In the genomic region with DNA sequence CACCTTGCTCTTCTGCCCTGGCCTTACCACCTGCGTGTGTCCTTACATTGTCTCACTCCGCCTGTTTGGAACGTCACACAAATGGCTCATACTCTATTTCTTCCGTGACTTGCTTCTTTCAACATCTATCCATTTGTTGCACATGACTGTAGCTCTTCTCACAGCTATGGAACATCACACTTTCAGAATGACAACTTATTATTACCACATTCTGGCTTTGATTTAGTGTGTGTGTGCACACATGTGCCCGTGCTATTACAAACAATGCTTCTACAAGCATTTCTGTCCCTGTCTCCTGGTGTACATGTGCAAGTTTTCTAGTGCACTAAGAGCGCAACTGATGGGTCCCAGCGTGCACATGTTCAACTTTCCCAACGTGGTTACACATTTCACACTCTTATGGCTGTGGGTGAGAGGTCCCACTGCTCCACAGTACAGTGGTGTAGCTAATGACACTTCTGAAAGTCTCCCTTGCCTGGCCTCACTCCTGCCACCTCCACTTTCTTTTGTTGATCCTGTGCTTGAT, we compare ENCODE assay signal across 23 cellular contexts. TPM values are rescaled to one million over a fixed set of nuclear protein-coding genes. Genes with fewer than 3 reads are reported as not detected.
A peak's percentile ranks its signal among the peaks of the same experiment; 100 is the strongest.
DNase-seq lines count a peak whose midpoint lies in the region; ATAC-seq and TF ChIP-seq lines count a peak whose summit lies in the region.
"Had no signal": no experiment of that assay in that cellular context is flagged by ENCODE, and none has a peak within 500 bp of the region (broad histone marks: within the 10 kb centered on the region; RNA-seq: fewer than 3 reads in every experiment).

No MANE protein-coding gene starts in this region.

- intact Hi-C loops in activated naive CD4-positive, alpha-beta T cell treated with anti-CD3 and anti-CD28 coated beads for 36 hours (cut with micrococcal nuclease) = no loop called here
- intact Hi-C loops in upper lobe of right lung (cut with DNase I) = no loop called here

- no peaks in the 10 kb centered on the region for H3K27me3 Mint-ChIP-seq in activated naive CD4-positive, alpha-beta T cell treated with anti-CD3 and anti-CD28 coated beads for 36 hours (ENCODE audit: low read depth)
- H3K27me3 Mint-ChIP-seq in activated T-helper 17 cell treated with anti-CD3 and anti-CD28 coated beads, Interleukin-2, amount 50 U/mL, for 72 hours = no peaks in the 10 kb centered on the region
- no peaks in the 10 kb centered on the region for H3K27me3 Mint-ChIP-seq in memory B cell
- H3K27me3 Mint-ChIP-seq: activated CD8-positive, alpha-beta memory T cell treated with anti-CD3 and anti-CD28 coated beads, Interleukin-2, amount 10 ng/mL, durations not matched to agents 7 days and 5 days had no signal

- H3K36me3 ChIP-seq in upper lobe of right lung = peaks cover 32% of the 10 kb centered on the region
- H3K36me3 ChIP-seq: prostate gland, uterus had no signal

- H3K9me3 ChIP-seq in upper lobe of right lung = no peaks in the 10 kb centered on the region
- H3K9me3 ChIP-seq: Peyer's patch, prostate gland, uterus had no signal

- peak; percentile 55 to 66 for ATAC-seq in activated naive CD4-positive, alpha-beta T cell treated with anti-CD3 and anti-CD28 coated beads, Interleukin-2, amount 50 U/mL, for 72 hours
- peak; percentile 69 for ATAC-seq in activated T-helper 17 cell treated with anti-CD3 and anti-CD28 coated beads, Interleukin-2, amount 50 U/mL, for 72 hours (replicated peaks)
- ATAC-seq in memory B cell (ENCODE audit: low read depth) (no peak), upper lobe of right lung (no peak)
- ATAC-seq: activated CD8-positive, alpha-beta memory T cell treated with anti-CD3 and anti-CD28 coated beads, Interleukin-2, amount 10 ng/mL, durations not matched to agents 7 days and 5 days had no signal

- H3K4me1 ChIP-seq in upper lobe of right lung = no peaks in the 10 kb centered on the region
- H3K4me1 ChIP-seq: prostate gland, uterus had no signal

- no peak overlapping the region for H3K4me3 Mint-ChIP-seq in activated naive CD4-positive, alpha-beta T cell treated with anti-CD3 and anti-CD28 coated beads for 36 hours
- H3K4me3 Mint-ChIP-seq in activated T-helper 17 cell treated with anti-CD3 and anti-CD28 coated beads, Interleukin-2, amount 50 U/mL, for 72 hours = no peak overlapping the region
- H3K4me3 Mint-ChIP-seq in memory B cell = no peak overlapping the region
- H3K4me3 Mint-ChIP-seq: activated CD8-positive, alpha-beta memory T cell treated with anti-CD3 and anti-CD28 coated beads, Interleukin-2, amount 10 ng/mL, durations not matched to agents 7 days and 5 days had no signal

- H3K27ac ChIP-seq in upper lobe of right lung = no peak overlapping the region
- H3K27ac ChIP-seq: C4-2B, HL-60, Peyer's patch, prostate gland, uterus had no signal

- no peak for TF ChIP-seq CTCF in upper lobe of right lung (IDR thresholded peaks at IDR 0.05)

- H3K4me3 ChIP-seq in upper lobe of right lung = no peak overlapping the region
- H3K4me3 ChIP-seq: lung, Peyer's patch, prostate gland, uterus had no signal

- peaks cover 24 to 33% of the 10 kb centered on the region in 2 donors for H3K36me3 Mint-ChIP-seq in activated naive CD4-positive, alpha-beta T cell treated with anti-CD3 and anti-CD28 coated beads, Interleukin-2, amount 50 U/mL, for 72 hours
- H3K36me3 Mint-ChIP-seq in activated naive CD4-positive, alpha-beta T cell treated with anti-CD3 and anti-CD28 coated beads for 36 hours (ENCODE audit: low read depth) = peaks cover 20% of the 10 kb centered on the region
- H3K36me3 Mint-ChIP-seq in activated T-helper 17 cell treated with anti-CD3 and anti-CD28 coated beads, Interleukin-2, amount 50 U/mL, for 72 hours (ENCODE audit: low read depth) = peaks cover 53% of the 10 kb centered on the region
- H3K36me3 Mint-ChIP-seq in memory B cell = peaks cover 22% of the 10 kb centered on the region

- H3K27me3 ChIP-seq in upper lobe of right lung = no peaks in the 10 kb centered on the region
- H3K27me3 ChIP-seq: Peyer's patch, uterus had no signal

- no peak for DNase-seq in activated naive CD4-positive, alpha-beta T cell treated with anti-CD3 and anti-CD28 coated beads, Interleukin-2, amount 50 U/mL, for 72 hours (ENCODE audit: low spot score in 2 of 2)
- no peak for DNase-seq in activated naive CD4-positive, alpha-beta T cell treated with anti-CD3 and anti-CD28 coated beads for 36 hours
- DNase-seq in memory B cell (ENCODE audit: low spot score in 2 of 2) (no peak), upper lobe of right lung (peak; percentile 12), Kasumi-1 (lab: John Stamatoyannopoulos, UW) (no peak), DMS79 (lab: John Stamatoyannopoulos, UW) (no peak)
- DNase-seq: activated CD8-positive, alpha-beta memory T cell treated with anti-CD3 and anti-CD28 coated beads, Interleukin-2, amount 10 ng/mL, durations not matched to agents 7 days and 5 days; activated gamma-delta T cell; HCEC 1CT; kidney glomerular epithelial cell; NCI-H1092; NCI-H187 treated with DMSO at 0.1 percent for 48 hours; NCI-H526 treated with DMSO at 0.1 percent for 48 hours; T-helper 1 cell had no signal

- peaks cover 15% of the 10 kb centered on the region for H3K4me1 Mint-ChIP-seq in activated naive CD4-positive, alpha-beta T cell treated with anti-CD3 and anti-CD28 coated beads for 36 hours (ENCODE audit: low read depth)
- peaks cover 15% of the 10 kb centered on the region for H3K4me1 Mint-ChIP-seq in activated T-helper 17 cell treated with anti-CD3 and anti-CD28 coated beads, Interleukin-2, amount 50 U/mL, for 72 hours
- peaks cover 5% of the 10 kb centered on the region for H3K4me1 Mint-ChIP-seq in memory B cell

- H3K9me3 Mint-ChIP-seq in activated naive CD4-positive, alpha-beta T cell treated with anti-CD3 and anti-CD28 coated beads, Interleukin-2, amount 50 U/mL, for 72 hours = no peaks in the 10 kb centered on the region
- no peaks in the 10 kb centered on the region for H3K9me3 Mint-ChIP-seq in activated naive CD4-positive, alpha-beta T cell treated with anti-CD3 and anti-CD28 coated beads for 36 hours
- H3K9me3 Mint-ChIP-seq in activated T-helper 17 cell treated with anti-CD3 and anti-CD28 coated beads, Interleukin-2, amount 50 U/mL, for 72 hours = no peaks in the 10 kb centered on the region
- peaks cover 3% of the 10 kb centered on the region for H3K9me3 Mint-ChIP-seq in memory B cell

- CTCF ChIA-PET in activated naive CD4-positive, alpha-beta T cell treated with anti-CD3 and anti-CD28 coated beads for 36 hours (lab: Charles Lee) = interaction anchor here (0.6 to 0.8 kb wide), 2 partner anchors 66 to 93 kb away, joined by 3 read pairs; no protein-coding TSS in a partner anchor

- peak overlapping the region in 1 of 2 donors; percentile 15 for H3K27ac Mint-ChIP-seq in activated naive CD4-positive, alpha-beta T cell treated with anti-CD3 and anti-CD28 coated beads, Interleukin-2, amount 50 U/mL, for 72 hours
- H3K27ac Mint-ChIP-seq in activated naive CD4-positive, alpha-beta T cell treated with anti-CD3 and anti-CD28 coated beads for 36 hours = no peak overlapping the region
- peak overlapping the region; percentile 0 for H3K27ac Mint-ChIP-seq in activated T-helper 17 cell treated with anti-CD3 and anti-CD28 coated beads, Interleukin-2, amount 50 U/mL, for 72 hours
- peak overlapping the region; percentile 3 for H3K27ac Mint-ChIP-seq in memory B cell
- H3K27ac Mint-ChIP-seq: activated CD8-positive, alpha-beta memory T cell treated with anti-CD3 and anti-CD28 coated beads, Interleukin-2, amount 10 ng/mL, durations not matched to agents 7 days and 5 days had no signal

RNA-seq across cellular contexts. Expression of a gene that starts 37.8 kb away (rescaled TPM):
- total RNA-seq in activated naive CD4-positive, alpha-beta T cell treated with anti-CD3 and anti-CD28 coated beads, Interleukin-2, amount 50 U/mL, for 72 hours = not detected
- total RNA-seq in activated naive CD4-positive, alpha-beta T cell treated with anti-CD3 and anti-CD28 coated beads for 36 hours = not detected
- total RNA-seq in activated T-helper 17 cell treated with anti-CD3 and anti-CD28 coated beads, Interleukin-2, amount 50 U/mL, for 72 hours = not detected
- total RNA-seq in upper lobe of right lung = 14.9 TPM
- total RNA-seq: activated CD8-positive, alpha-beta memory T cell treated with anti-CD3 and anti-CD28 coated beads, Interleukin-2, amount 10 ng/mL, durations not matched to agents 7 days and 5 days; glomerular endothelial cell; SK-MEL-5 had no signal

RNA-seq across cellular contexts. Expression of a gene that starts 52.1 kb away (rescaled TPM):
- total RNA-seq in activated naive CD4-positive, alpha-beta T cell treated with anti-CD3 and anti-CD28 coated beads, Interleukin-2, amount 50 U/mL, for 72 hours = not detected
- not detected for total RNA-seq in activated naive CD4-positive, alpha-beta T cell treated with anti-CD3 and anti-CD28 coated beads for 36 hours
- not detected for total RNA-seq in activated T-helper 17 cell treated with anti-CD3 and anti-CD28 coated beads, Interleukin-2, amount 50 U/mL, for 72 hours
- total RNA-seq in upper lobe of right lung = 3.8 TPM
- total RNA-seq: activated CD8-positive, alpha-beta memory T cell treated with anti-CD3 and anti-CD28 coated beads, Interleukin-2, amount 10 ng/mL, durations not matched to agents 7 days and 5 days; glomerular endothelial cell; SK-MEL-5 had no signal

Comparison
In these comparisons a context has a peak if more than half of its experiments do, and no peak if none do; other contexts are left out.
1. ATAC-seq: peak in activated naive CD4-positive, alpha-beta T cell treated with anti-CD3 and anti-CD28 coated beads, Interleukin-2, amount 50 U/mL, for 72 hours (2 of 2) and activated T-helper 17 cell treated with anti-CD3 and anti-CD28 coated beads, Interleukin-2, amount 50 U/mL, for 72 hours (single experiment); none in memory B cell (single experiment) and upper lobe of right lung (single experiment).
2. RNA of a gene that starts 37.8 kb away (total RNA-seq): 14.9 TPM in upper lobe of right lung (single experiment); not detected in activated T-helper 17 cell treated with anti-CD3 and anti-CD28 coated beads, Interleukin-2, amount 50 U/mL, for 72 hours, not detected in activated naive CD4-positive, alpha-beta T cell treated with anti-CD3 and anti-CD28 coated beads, Interleukin-2, amount 50 U/mL, for 72 hours and not detected in activated naive CD4-positive, alpha-beta T cell treated with anti-CD3 and anti-CD28 coated beads for 36 hours; every median in the first group is over 10 times any median in the second.